14 cellular contexts compared by ENCODE assay signal in the genomic region with DNA sequence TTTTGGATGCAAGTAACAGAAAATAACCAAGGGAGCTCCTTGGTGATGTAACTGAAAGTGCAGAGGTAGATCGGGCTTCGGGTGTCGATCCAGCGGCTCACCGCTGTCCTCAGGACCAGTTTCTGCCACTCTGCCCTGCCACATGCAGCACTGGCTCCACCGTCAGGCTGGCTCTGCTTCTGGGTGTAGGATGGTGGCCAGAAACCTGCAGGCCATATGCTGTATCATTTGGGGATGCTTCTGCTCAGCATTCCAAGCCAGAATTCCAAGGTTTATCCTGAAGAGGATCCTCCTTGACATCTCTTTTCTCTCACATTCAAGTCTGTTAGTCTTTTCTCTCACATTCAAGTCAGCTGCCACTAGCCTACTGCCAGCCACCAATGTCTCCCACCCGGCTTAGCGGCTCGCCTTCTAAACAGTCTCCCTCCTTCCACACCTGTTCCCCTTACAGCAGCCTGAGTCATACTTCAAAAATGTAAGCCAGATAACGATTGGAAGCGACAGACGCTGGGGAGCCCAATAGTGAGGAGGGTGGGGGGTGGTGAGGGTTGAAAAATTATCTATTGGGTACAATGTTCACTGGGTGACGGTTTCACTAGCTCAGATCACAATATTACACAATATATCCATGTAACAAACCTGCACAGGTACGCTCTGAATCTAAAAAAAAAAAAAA. TPM values are rescaled to one million over a fixed set of nuclear protein-coding genes. Genes with fewer than 3 reads are reported as not detected.
DNase-seq lines count a peak whose midpoint lies in the region; TF ChIP-seq lines count a peak whose summit lies in the region.
"Had no signal": no experiment of that assay in that cellular context is flagged by ENCODE, and none has a peak within 500 bp of the region (broad histone marks: within the 10 kb centered on the region; RNA-seq: fewer than 3 reads in every experiment).

No MANE protein-coding gene starts in this region.

- H3K9me3 ChIP-seq in uterus, result no peaks in the 10 kb centered on the region

- H3K4me3 ChIP-seq in uterus, result no peak overlapping the region
- H3K4me3 ChIP-seq: dorsolateral prefrontal cortex had no signal

- no peaks in the 10 kb centered on the region for H3K27me3 ChIP-seq in uterus
- H3K27me3 ChIP-seq: dorsolateral prefrontal cortex had no signal

- no peaks in the 10 kb centered on the region for H3K36me3 ChIP-seq in uterus

- peak overlapping the region; percentile 68 to 78 for H3K27ac ChIP-seq in uterus

- no peak for TF ChIP-seq CTCF in uterus (IDR thresholded peaks at IDR 0.05)

- intact Hi-C loops in uterus (cut with DNase I; ENCODE audit: low total_unique reads), result no loop called here

- no peak for TF ChIP-seq POLR2A in uterus (IDR thresholded peaks at IDR 0.05)

- DNase-seq in NCI-H82 (lab: John Stamatoyannopoulos, UW) (peak; percentile 21), NCI-H82 treated with DMSO at 0.1 percent for 48 hours (lab: John Stamatoyannopoulos, UW; ENCODE audit: unreplicated experiment) (no peak), UCSD-AML1 (lab: John Stamatoyannopoulos, UW; ENCODE audit: unreplicated experiment) (peak; percentile 16), iPS-NIHi7 (ENCODE audit: extremely low spot score) (peak; percentile 48), uterus (no peak), germinal center (ENCODE audit: low spot score) (no peak), KG1 (lab: John Stamatoyannopoulos, UW) (no peak), HPDE6-E6E7 (ENCODE audit: extremely low spot score) (no peak)
- DNase-seq: activated CD8-positive, alpha-beta memory T cell treated with anti-CD3 and anti-CD28 coated beads, Interleukin-2, amount 50 U/mL, for 4 hours; head of caudate nucleus; NCI-H1105 treated with DMSO at 0.1 percent for 48 hours; PC-3; stimulated activated CD4-positive, alpha-beta T cell treated with anti-CD3 and anti-CD28 coated beads, Interleukin-4, amount 100 ng/mL, for 4 hours had no signal

- H3K4me1 ChIP-seq in uterus, result peaks cover 5 to 9% of the 10 kb centered on the region in 2 donors

RNA-seq across cellular contexts. Expression of gene SP3, which starts 38.6 kb away (rescaled TPM):
- 100 to 1,000 TPM; 100 to 359 (median 220) TPM for total RNA-seq in uterus

Comparison
In these comparisons a context has a peak if more than half of its experiments do, and no peak if none do; other contexts are left out.
1. DNase-seq: peak in NCI-H82 (single experiment), UCSD-AML1 (single experiment) and iPS-NIHi7 (single experiment); none in NCI-H82 treated with DMSO at 0.1 percent for 48 hours (single experiment), uterus (0 of 2), germinal center (single experiment), KG1 (single experiment) and HPDE6-E6E7 (single experiment).